18 cellular contexts compared by ENCODE assay signal in genomic region chr2:10062931-10063365, GRCh38. TPM values are rescaled to one million over a fixed set of nuclear protein-coding genes. Genes with fewer than 3 reads are reported as not detected.
DNase-seq lines count a peak whose midpoint lies in the region; ATAC-seq, FAIRE-seq and TF ChIP-seq lines count a peak whose summit lies in the region.
"Had no signal": no experiment of that assay in that cellular context is flagged by ENCODE, and none has a peak within 500 bp of the region (broad histone marks: within the 10 kb centered on the region; RNA-seq: fewer than 3 reads in every experiment).

No MANE protein-coding gene starts in this region.

- no peak overlapping the region for H3K4me2 ChIP-seq in H1 (ENCODE audit: insufficient read depth in 1 of 2, low read depth in 2 of 2, low read length in 2 of 2)
- H3K4me2 ChIP-seq: A549 had no signal

- no peaks in the 10 kb centered on the region for H3K79me2 ChIP-seq in H1 (ENCODE audit: control insufficient read depth in 1 of 2, insufficient read depth in 2 of 2, low read length in 2 of 2)

- POLR2A ChIA-PET in H1 (lab: Charles Lee; ENCODE audit: partially characterized antibody): interaction anchor here (0.7 kb wide), 1 partner anchor 9 kb away, joined by 3 read pairs; no protein-coding TSS in a partner anchor
- POLR2A ChIA-PET in activated CD4-positive, alpha-beta memory T cell treated with anti-CD3 and anti-CD28 coated beads, Interleukin-2, amount 10 ng/mL, durations not matched to agents 7 days and 5 days (lab: Charles Lee): no interaction called here

- H3K27ac Mint-ChIP-seq in activated T-helper 17 cell treated with anti-CD3 and anti-CD28 coated beads, Interleukin-2, amount 50 U/mL, for 72 hours: peak overlapping the region; percentile 2
- no peak overlapping the region for H3K27ac Mint-ChIP-seq in activated CD4-positive, alpha-beta memory T cell treated with anti-CD3 and anti-CD28 coated beads, Interleukin-2, amount 10 ng/mL, durations not matched to agents 7 days and 5 days
- H3K27ac Mint-ChIP-seq: HFFc6 had no signal

- no peaks in the 10 kb centered on the region for H3K27me3 Mint-ChIP-seq in activated T-helper 17 cell treated with anti-CD3 and anti-CD28 coated beads, Interleukin-2, amount 50 U/mL, for 72 hours
- H3K27me3 Mint-ChIP-seq in activated CD4-positive, alpha-beta memory T cell treated with anti-CD3 and anti-CD28 coated beads, Interleukin-2, amount 10 ng/mL, durations not matched to agents 7 days and 5 days: peaks cover 4% of the 10 kb centered on the region
- H3K27me3 Mint-ChIP-seq: CD4-positive, alpha-beta memory T cell had no signal

- TF ChIP-seq CTCF in H1 (IDR thresholded peaks at IDR 0.05; ENCODE audit: control extremely low read depth in 1 of 3, insufficient read depth in 1 of 3, low read depth in 1 of 3, low read length in 3 of 3): no peak
- no peak for TF ChIP-seq CTCF in mucosa of descending colon (IDR thresholded peaks at IDR 0.05)
- no peak for TF ChIP-seq CTCF in GM20000 (IDR thresholded peaks at IDR 0.05; ENCODE audit: extremely low read depth, missing control alignments)

- H3K4ac ChIP-seq in H1 (replicated peaks; ENCODE audit: insufficient read length, low read depth, low read length): no peak overlapping the region

- H3K14ac ChIP-seq in H1 (ENCODE audit: insufficient read length): no peak overlapping the region

- H4K5ac ChIP-seq in H1 (ENCODE audit: insufficient read length, low read depth, low read length): no peak overlapping the region

- no peaks in the 10 kb centered on the region for H3K27me3 ChIP-seq in H1 (replicated peaks in 1 of 4; ENCODE audit: control insufficient read depth in 3 of 4, extremely low read depth in 1 of 4, insufficient read depth in 3 of 4, low read length in 3 of 4)
- H3K27me3 ChIP-seq: BE2C had no signal

- CTCF ChIA-PET in H1 (lab: Charles Lee; ENCODE audit: partially characterized antibody): interaction anchor here (7.7 to 20.0 kb wide), 2 partner anchors 9 to 31 kb away, joined by 68 to 429 read pairs; no protein-coding TSS in a partner anchor
- CTCF ChIA-PET in activated CD4-positive, alpha-beta memory T cell treated with anti-CD3 and anti-CD28 coated beads, Interleukin-2, amount 10 ng/mL, durations not matched to agents 7 days and 5 days (lab: Charles Lee): interaction anchor here (1.5 to 2.5 kb wide), 3 partner anchors 10 to 249 kb away, joined by 3 to 12 read pairs (median 4); no protein-coding TSS in a partner anchor

- no peak for TF ChIP-seq EP300 in H1 (IDR thresholded peaks at IDR 0.05; ENCODE audit: borderline replicate concordance in 1 of 2, low read depth in 2 of 2, low read length in 2 of 2)

- H2BK5ac ChIP-seq in H1 (ENCODE audit: low read depth, low read length): no peak overlapping the region

- 0 out of 2 replicates have a peak overlapping the region, but pooled peaks have one; percentile 79 for H4K8ac ChIP-seq in H1 (ENCODE audit: extremely low read depth, insufficient read depth, low read length)

- ATAC-seq in activated T-helper 17 cell treated with anti-CD3 and anti-CD28 coated beads, Interleukin-2, amount 50 U/mL, for 72 hours (replicated peaks): no peak
- no peak for ATAC-seq in mucosa of descending colon
- ATAC-seq: A549, GM12878 had no signal

- H3K23me2 ChIP-seq in H1 (ENCODE audit: low read depth, low read length): no peaks in the 10 kb centered on the region

- no peak overlapping the region for H3K4me3 Mint-ChIP-seq in activated T-helper 17 cell treated with anti-CD3 and anti-CD28 coated beads, Interleukin-2, amount 50 U/mL, for 72 hours
- H3K4me3 Mint-ChIP-seq in activated CD4-positive, alpha-beta memory T cell treated with anti-CD3 and anti-CD28 coated beads, Interleukin-2, amount 10 ng/mL, durations not matched to agents 7 days and 5 days: no peak overlapping the region
- H3K4me3 Mint-ChIP-seq: CD4-positive, alpha-beta memory T cell; HFFc6 had no signal

- H3K4me3 ChIP-seq in H1 (ENCODE audit: extremely low read depth in 1 of 4, insufficient read depth in 2 of 4, low read depth in 3 of 4, low read length in 4 of 4) (no peak overlapping the region), mucosa of descending colon (no peak overlapping the region)
- H3K4me3 ChIP-seq: A549, GM12878 had no signal

- H3K4me1 ChIP-seq in H1 (replicated peaks in 1 of 4; ENCODE audit: control insufficient read depth in 3 of 4, insufficient read depth in 4 of 4, low read length in 3 of 4): peaks cover 0 to 13% (median under 1%) of the 10 kb centered on the region in 4 experiments; a peak in 2 of 7 replicates
- no peaks in the 10 kb centered on the region for H3K4me1 ChIP-seq in mucosa of descending colon (ENCODE audit: low read depth)
- H3K4me1 ChIP-seq: A549 had no signal

- H2BK120ac ChIP-seq in H1 (replicated peaks; ENCODE audit: low read depth, low read length): no peak overlapping the region

- peaks cover 5% of the 10 kb centered on the region for H3K4me1 Mint-ChIP-seq in activated T-helper 17 cell treated with anti-CD3 and anti-CD28 coated beads, Interleukin-2, amount 50 U/mL, for 72 hours
- H3K4me1 Mint-ChIP-seq in activated CD4-positive, alpha-beta memory T cell treated with anti-CD3 and anti-CD28 coated beads, Interleukin-2, amount 10 ng/mL, durations not matched to agents 7 days and 5 days: peaks cover 10% of the 10 kb centered on the region

- DNase-seq in H1 (ENCODE audit: low read depth in 1 of 2, low spot score in 2 of 2) (no peak), mucosa of descending colon (peak in 2 of 3 donors; percentile 21 to 24), posterior vena cava (ENCODE audit: low spot score) (peak; percentile 50), NCI-H2107 (lab: John Stamatoyannopoulos, UW) (no peak), GM20000 (ENCODE audit: low spot score) (no peak), glomerular visceral epithelial cell (ENCODE audit: extremely low spot score) (no peak)
- no peak for DNase-seq in activated CD4-positive, alpha-beta memory T cell treated with anti-CD3 and anti-CD28 coated beads, Interleukin-2, amount 10 ng/mL, durations not matched to agents 7 days and 5 days
- DNase-seq: BE2C; CD4-positive, alpha-beta memory T cell; DMS79; HCEC 1CT; HFFc6 had no signal

- H3K36me3 Mint-ChIP-seq in activated T-helper 17 cell treated with anti-CD3 and anti-CD28 coated beads, Interleukin-2, amount 50 U/mL, for 72 hours (ENCODE audit: low read depth): no peaks in the 10 kb centered on the region
- no peaks in the 10 kb centered on the region for H3K36me3 Mint-ChIP-seq in activated CD4-positive, alpha-beta memory T cell treated with anti-CD3 and anti-CD28 coated beads, Interleukin-2, amount 10 ng/mL, durations not matched to agents 7 days and 5 days (ENCODE audit: low read depth)

- no peak overlapping the region for H3K56ac ChIP-seq in H1 (replicated peaks; ENCODE audit: insufficient read length, low read depth, low read length)

- no peak overlapping the region for H2BK15ac ChIP-seq in H1 (ENCODE audit: low read length)

- no peaks in the 10 kb centered on the region for H3K36me3 ChIP-seq in H1 (ENCODE audit: control insufficient read depth in 2 of 4, insufficient read depth in 4 of 4, low read length in 3 of 4)
- H3K36me3 ChIP-seq in mucosa of descending colon (ENCODE audit: low read depth): no peaks in the 10 kb centered on the region
- H3K36me3 ChIP-seq: BE2C had no signal

- H3K27ac ChIP-seq in H1 (ENCODE audit: low read depth, low read length): no peak overlapping the region
- H3K27ac ChIP-seq: A549, C4-2B had no signal

- no peak overlapping the region for H2BK12ac ChIP-seq in H1 (ENCODE audit: low read depth, low read length)

- H3K18ac ChIP-seq in H1 (ENCODE audit: extremely low read depth, low read length): no peak overlapping the region

- TF ChIP-seq POLR2A in H1 (IDR thresholded peaks at IDR 0.05; ENCODE audit: control extremely low read depth in 1 of 2, low read depth in 2 of 2, low read length in 2 of 2): no peak

- H2AFZ ChIP-seq in H1 (ENCODE audit: low read length): no peak overlapping the region

- TF ChIP-seq RAD21 in H1 (IDR thresholded peaks at IDR 0.05 in 1 of 2, conservative IDR thresholded peaks at IDR 0.05 in 1 of 2; ENCODE audit: low read depth in 2 of 2, low read length in 2 of 2): no peak

- intact Hi-C loops in mucosa of descending colon (cut with DNase I, micrococcal nuclease): no loop called here
- intact Hi-C loops in posterior vena cava (cut with DNase I): no loop called here

- no peaks in the 10 kb centered on the region for H3K79me1 ChIP-seq in H1 (ENCODE audit: low read depth, low read length)

- peaks cover 3% of the 10 kb centered on the region for H3K9me3 Mint-ChIP-seq in activated T-helper 17 cell treated with anti-CD3 and anti-CD28 coated beads, Interleukin-2, amount 50 U/mL, for 72 hours
- peaks cover 3% of the 10 kb centered on the region for H3K9me3 Mint-ChIP-seq in activated CD4-positive, alpha-beta memory T cell treated with anti-CD3 and anti-CD28 coated beads, Interleukin-2, amount 10 ng/mL, durations not matched to agents 7 days and 5 days

- H3K23ac ChIP-seq in H1 (ENCODE audit: insufficient read length): no peak overlapping the region

- no peak overlapping the region for H4K91ac ChIP-seq in H1 (replicated peaks; ENCODE audit: insufficient read length, low read length)

- H2BK20ac ChIP-seq in H1 (ENCODE audit: low read length): no peak overlapping the region

- WGBS in H1 (ENCODE audit: extremely low coverage in 1 of 2, insufficient coverage in 1 of 2, insufficient read length in 1 of 2, insufficient replicate concordance in 2 of 2, low coverage in 1 of 2, low lambda C conversion rate in 2 of 2, missing lambda C conversion rate in 1 of 2), 2 experiments: 81% methylated on average over 9 of the region's 10 CpGs; no CpG with 5 or more reads in 1 of the 2 experiments

- no peak for FAIRE-seq in H1 (lab: Jason Lieb, UNC)
- FAIRE-seq: A549, GM12878, GM18507, HTR-8/SVneo had no signal

- H4K20me1 ChIP-seq in H1 (replicated peaks in 1 of 2; ENCODE audit: control insufficient read depth in 1 of 2, insufficient read depth in 2 of 2, low read length in 2 of 2): no peaks in the 10 kb centered on the region

- no peak overlapping the region for H3K9ac ChIP-seq in H1 (replicated peaks in 1 of 4; ENCODE audit: extremely low read depth in 1 of 4, low read depth in 3 of 4, low read length in 3 of 4)

- H3K9me3 ChIP-seq in H1 (ENCODE audit: insufficient read depth in 2 of 2, low read depth in 1 of 2, low read length in 1 of 2) (no peaks in the 10 kb centered on the region), mucosa of descending colon (no peaks in the 10 kb centered on the region)
- H3K9me3 ChIP-seq: BE2C had no signal

- no peak overlapping the region for H2AK5ac ChIP-seq in H1 (ENCODE audit: low read depth, low read length)

RNA-seq across cellular contexts. Expression of gene CYS1, which starts 17.3 kb away (rescaled TPM):
- under 1 TPM in 1 of 2 donors, not detected in 1; 0.09 TPM for total RNA-seq in activated T-helper 17 cell treated with anti-CD3 and anti-CD28 coated beads, Interleukin-2, amount 50 U/mL, for 72 hours
- total RNA-seq in H1 (2021; fragmentation: NEBNext Ultra II Directional; extraction: Animal tissue kit (Norgen Biotek cat#: 25700)): 0.13 and 0.25 TPM in 2 replicates
- 0.09 and 0.57 TPM in 2 replicates for polyA plus RNA-seq in H1 (2011; rRNA removed)
- polyA plus RNA-seq in H1 (2011; cell fraction: cytosol; rRNA removed): 0.32 TPM
- polyA plus RNA-seq in H1 (2011; cell fraction: nucleus; rRNA removed): 0.47 TPM
- polyA plus RNA-seq in H1 (2012, experiment 1 of 2): 0.16 to 0.46 TPM (median 0.30 TPM) in 4 replicates
- polyA plus RNA-seq in H1 (2012, experiment 2 of 2): 0.17 TPM
- polyA plus RNA-seq in H1 (2013, experiment 1 of 2): 0.59 TPM
- polyA plus RNA-seq in H1 (2013, experiment 2 of 2): 0.28 TPM
- 0.05 and 0.19 TPM in 2 replicates for polyA minus RNA-seq in H1 (2011; rRNA and poly(A)+ RNA removed)
- not detected for polyA minus RNA-seq in H1 (2011; cell fraction: cytosol; rRNA and poly(A)+ RNA removed)
- polyA minus RNA-seq in H1 (2011; cell fraction: nucleus; rRNA and poly(A)+ RNA removed): not detected
- total RNA-seq in mucosa of descending colon: 1 to 10 TPM in 1 of 3 donors, under 1 TPM in 2; 0.58 to 5.1 (median 0.98) TPM
- 1 to 10 TPM; 3.0 to 9.1 TPM for total RNA-seq in posterior vena cava
- under 1 TPM; 0.40 to 0.71 TPM for total RNA-seq in activated CD4-positive, alpha-beta memory T cell treated with anti-CD3 and anti-CD28 coated beads, Interleukin-2, amount 10 ng/mL, durations not matched to agents 7 days and 5 days
- total RNA-seq: CD4-positive, alpha-beta memory T cell had no signal
- polyA plus RNA-seq: CD4-positive, alpha-beta memory T cell had no signal

RNA-seq across cellular contexts. Expression of gene KLF11, which starts 19.6 kb away (rescaled TPM):
- total RNA-seq in activated T-helper 17 cell treated with anti-CD3 and anti-CD28 coated beads, Interleukin-2, amount 50 U/mL, for 72 hours: 1 to 10 TPM; 5.6 to 7.9 TPM
- total RNA-seq in H1 (2021; fragmentation: NEBNext Ultra II Directional; extraction: Animal tissue kit (Norgen Biotek cat#: 25700)): 4.6 and 6.4 TPM in 2 replicates
- 8.6 and 10.1 TPM in 2 replicates for polyA plus RNA-seq in H1 (2011; rRNA removed)
- polyA plus RNA-seq in H1 (2011; cell fraction: cytosol; rRNA removed): 8.1 TPM
- 7.3 TPM for polyA plus RNA-seq in H1 (2011; cell fraction: nucleus; rRNA removed)
- 4.5 to 8.2 TPM (median 5.7 TPM) in 4 replicates for polyA plus RNA-seq in H1 (2012, experiment 1 of 2)
- 1.9 TPM for polyA plus RNA-seq in H1 (2012, experiment 2 of 2)
- polyA plus RNA-seq in H1 (2013, experiment 1 of 2): 3.8 TPM
- 4.2 TPM for polyA plus RNA-seq in H1 (2013, experiment 2 of 2)
- 23.2 and 30.8 TPM in 2 replicates for polyA minus RNA-seq in H1 (2011; rRNA and poly(A)+ RNA removed)
- 7.7 TPM for polyA minus RNA-seq in H1 (2011; cell fraction: cytosol; rRNA and poly(A)+ RNA removed)
- polyA minus RNA-seq in H1 (2011; cell fraction: nucleus; rRNA and poly(A)+ RNA removed): 7.2 TPM
- 10 to 100 TPM in 2 of 3 donors, 1 to 10 TPM in 1; 5.9 to 34.7 (median 11.9) TPM for total RNA-seq in mucosa of descending colon
- total RNA-seq in posterior vena cava: 10 to 100 TPM; 25.0 to 55.4 TPM
- total RNA-seq in activated CD4-positive, alpha-beta memory T cell treated with anti-CD3 and anti-CD28 coated beads, Interleukin-2, amount 10 ng/mL, durations not matched to agents 7 days and 5 days: 10 to 100 TPM; 14.4 to 16.0 TPM

RNA-seq across cellular contexts. Expression of gene RRM2, which starts 59.6 kb away (rescaled TPM):
- total RNA-seq in activated T-helper 17 cell treated with anti-CD3 and anti-CD28 coated beads, Interleukin-2, amount 50 U/mL, for 72 hours: 100 to 1,000 TPM; 515 to 567 TPM
- total RNA-seq in H1 (2021; fragmentation: NEBNext Ultra II Directional; extraction: Animal tissue kit (Norgen Biotek cat#: 25700)): 215 and 228 TPM in 2 replicates
- polyA plus RNA-seq in H1 (2011; rRNA removed): 37.7 and 58.8 TPM in 2 replicates
- 42.1 TPM for polyA plus RNA-seq in H1 (2011; cell fraction: cytosol; rRNA removed)
- polyA plus RNA-seq in H1 (2011; cell fraction: nucleus; rRNA removed): 79.0 TPM
- polyA plus RNA-seq in H1 (2012, experiment 1 of 2): 130 to 156 TPM (median 139 TPM) in 4 replicates
- polyA plus RNA-seq in H1 (2012, experiment 2 of 2): 24.6 TPM
- polyA plus RNA-seq in H1 (2013, experiment 1 of 2): 102 TPM
- 111 TPM for polyA plus RNA-seq in H1 (2013, experiment 2 of 2)
- polyA minus RNA-seq in H1 (2011; rRNA and poly(A)+ RNA removed): 50.6 and 53.5 TPM in 2 replicates
- 104 TPM for polyA minus RNA-seq in H1 (2011; cell fraction: cytosol; rRNA and poly(A)+ RNA removed)
- polyA minus RNA-seq in H1 (2011; cell fraction: nucleus; rRNA and poly(A)+ RNA removed): 131 TPM
- total RNA-seq in mucosa of descending colon (10 to 100 TPM in 2 of 3 donors, 1 to 10 TPM in 1; 8.5 to 65.3 (median 12.5) TPM), posterior vena cava (1 to 10 TPM in 1 of 2 donors, under 1 TPM in 1; 0.67 to 1.5 TPM)
- total RNA-seq in activated CD4-positive, alpha-beta memory T cell treated with anti-CD3 and anti-CD28 coated beads, Interleukin-2, amount 10 ng/mL, durations not matched to agents 7 days and 5 days: 100 to 1,000 TPM; 546 to 570 TPM

Comparison
In these comparisons a context has a peak if more than half of its experiments do, and no peak if none do; other contexts are left out.
1. DNase-seq: peak in mucosa of descending colon (2 of 3) and posterior vena cava (single experiment); none in H1 (0 of 2), NCI-H2107 (single experiment), GM20000 (single experiment), activated CD4-positive, alpha-beta memory T cell treated with anti-CD3 and anti-CD28 coated beads, Interleukin-2, amount 10 ng/mL, durations not matched to agents 7 days and 5 days (single experiment) and glomerular visceral epithelial cell (single experiment).